In genomic region chr14:98915625-98916024, GRCh38 we compare ENCODE assay signal across 24 cellular contexts.
DNase-seq lines count a peak whose midpoint lies in the region; ATAC-seq, FAIRE-seq and TF ChIP-seq lines count a peak whose summit lies in the region.
"Had no signal": no experiment of that assay in that cellular context is flagged by ENCODE, and none has a peak within 500 bp of the region (broad histone marks: within the 10 kb centered on the region; RNA-seq: fewer than 3 reads in every experiment).

No MANE protein-coding gene starts in this region.

- BruUV-seq in HepG2 (replicated peaks; lab: Mats Ljungman, UMichigan): no TSS peak

- no peak overlapping the region for H3K27ac ChIP-seq in HepG2 (ENCODE audit: extremely low read length, insufficient read depth, low read length)
- no peak overlapping the region for H3K27ac ChIP-seq in right lobe of liver
- no peak overlapping the region for H3K27ac ChIP-seq in liver (ENCODE audit: low read depth in 1 of 2, low read length in 2 of 2)
- no peak overlapping the region for H3K27ac ChIP-seq in pancreas
- H3K27ac ChIP-seq: BLaER1 treated with 17β-estradiol and CSF1 and Interleukin-3, amounts not matched to agents 10 nM and 100 nM had no signal

- CTCF ChIA-PET in HepG2 (lab: Yijun Ruan, JAX; ENCODE audit: low intra/inter-chr PET ratio, low total read pairs): no interaction called here

- no peak for ATAC-seq in HepG2
- ATAC-seq in right lobe of liver: no peak
- peak in 3 of 4 donors; percentile 34 to 51 (median 48) for ATAC-seq in pancreas
- ATAC-seq in HG03108 (IDR thresholded peaks at IDR 0.05; ENCODE audit: unreplicated experiment): no peak
- ATAC-seq in GM19397 (IDR thresholded peaks at IDR 0.05; ENCODE audit: unreplicated experiment): no peak
- ATAC-seq: GM23338 had no signal

- TF ChIP-seq RAD21 in HepG2 (CRISPR knock-in tag; IDR thresholded peaks at IDR 0.05) (no peak), liver (IDR thresholded peaks at IDR 0.05) (no peak)

- H3K4me3 ChIP-seq in HepG2 (replicated peaks in 1 of 3; ENCODE audit: insufficient read depth in 1 of 3, low read depth in 2 of 3, low read length in 3 of 3): no peak overlapping the region
- no peak overlapping the region for H3K4me3 ChIP-seq in right lobe of liver
- H3K4me3 ChIP-seq in liver (ENCODE audit: low read depth in 1 of 3, low read length in 3 of 3): no peak overlapping the region
- no peak overlapping the region for H3K4me3 ChIP-seq in pancreas
- H3K4me3 ChIP-seq: A549; BLaER1 treated with 17β-estradiol and CSF1 and Interleukin-3, amounts not matched to agents 10 nM and 100 nM; GM23338; HAP-1 had no signal

- H3K27me3 ChIP-seq in HepG2 (ENCODE audit: control insufficient read depth in 1 of 2, insufficient read depth in 2 of 2, low read length in 2 of 2) (no peaks in the 10 kb centered on the region), right lobe of liver (no peaks in the 10 kb centered on the region), liver (ENCODE audit: control insufficient read depth in 4 of 4, insufficient read depth in 4 of 4, low read length in 3 of 4) (peaks cover 0 to 4% (median 0%) of the 10 kb centered on the region in 4 donors), pancreas (no peaks in the 10 kb centered on the region)
- H3K27me3 ChIP-seq: BE2C; BLaER1 treated with 17β-estradiol and CSF1 and Interleukin-3, amounts not matched to agents 10 nM and 100 nM had no signal

- TF ChIP-seq CTCF in HepG2 (CRISPR knock-in tag; IDR thresholded peaks at IDR 0.05) (no peak), right lobe of liver (IDR thresholded peaks at IDR 0.05) (no peak), liver (IDR thresholded peaks at IDR 0.05; ENCODE audit: low read depth, low read length, missing input control) (no peak), pancreas (IDR thresholded peaks at IDR 0.05) (no peak)

- intact Hi-C loops in HepG2 (cut with micrococcal nuclease; ENCODE audit: unreplicated experiment): no loop called here
- intact Hi-C loops in right lobe of liver (cut with DNase I): no loop called here
- intact Hi-C loops in pancreas (cut with DNase I): no loop called here

- H3K4me1 ChIP-seq in HepG2 (ENCODE audit: insufficient read depth, low read length) (no peaks in the 10 kb centered on the region), right lobe of liver (no peaks in the 10 kb centered on the region), liver (ENCODE audit: control insufficient read depth in 4 of 4, insufficient read depth in 4 of 4, low read length in 3 of 4) (no peaks in the 10 kb centered on the region), pancreas (no peaks in the 10 kb centered on the region)
- H3K4me1 ChIP-seq: A549, BE2C, HAP-1 had no signal

- H3K4me2 ChIP-seq in HepG2 (ENCODE audit: low read depth, low read length): no peak overlapping the region
- H3K4me2 ChIP-seq: A549, GM23338 had no signal

- H2AFZ ChIP-seq in HepG2 (ENCODE audit: low read length): no peak overlapping the region
- H2AFZ ChIP-seq: GM23338 had no signal

- no peaks in the 10 kb centered on the region for H3K36me3 ChIP-seq in HepG2 (replicated peaks in 1 of 2; ENCODE audit: control insufficient read depth in 1 of 2, insufficient read depth in 2 of 2, low read length in 2 of 2)
- H3K36me3 ChIP-seq in right lobe of liver: no peaks in the 10 kb centered on the region
- H3K36me3 ChIP-seq in liver (ENCODE audit: control insufficient read depth in 4 of 4, insufficient read depth in 3 of 4, low read depth in 1 of 4, low read length in 3 of 4): no peaks in the 10 kb centered on the region
- H3K36me3 ChIP-seq in pancreas: no peaks in the 10 kb centered on the region
- H3K36me3 ChIP-seq: BE2C; BLaER1 treated with 17β-estradiol and CSF1 and Interleukin-3, amounts not matched to agents 10 nM and 100 nM; HAP-1 had no signal

- 8% methylated on average over 2 of the region's 3 CpGs for WGBS in HepG2 (ENCODE audit: low lambda C conversion rate)
- 20% methylated on average over 2 of the region's 3 CpGs for WGBS in right lobe of liver (ENCODE audit: insufficient coverage, low coverage, low lambda C conversion rate, missing lambda C conversion rate)
- 44% methylated on average over 3 of the region's 3 CpGs for WGBS in liver
- WGBS in pancreas, 2 donors: 36 to 39% methylated on average over 3 of the region's 3 CpGs

- H4K20me1 ChIP-seq in HepG2 (ENCODE audit: insufficient read depth, low read length): no peaks in the 10 kb centered on the region

- FAIRE-seq in HepG2 (lab: Jason Lieb, UNC) (no peak), pancreas (lab: Jason Lieb, UNC) (no peak)
- FAIRE-seq: A549, GM12892, H54 had no signal

- no peaks in the 10 kb centered on the region for H3K79me2 ChIP-seq in HepG2 (ENCODE audit: insufficient read depth, low read length)

- in situ Hi-C loops in HepG2 (cut with HindIII; ENCODE audit: extremely low pct_ligation_motif_present, low pct_unique_long_range_greater_than_20kb): no loop called here

- H3K9me3 ChIP-seq in HepG2 (ENCODE audit: low read length): no peaks in the 10 kb centered on the region
- no peaks in the 10 kb centered on the region for H3K9me3 ChIP-seq in right lobe of liver
- H3K9me3 ChIP-seq in liver (ENCODE audit: control insufficient read depth in 4 of 4, low read length in 3 of 4): no peaks in the 10 kb centered on the region
- no peaks in the 10 kb centered on the region for H3K9me3 ChIP-seq in pancreas
- H3K9me3 ChIP-seq: A549, BE2C, HAP-1 had no signal

- H3K9ac ChIP-seq in HepG2 (ENCODE audit: insufficient read depth, low read depth, low read length): no peak overlapping the region
- H3K9ac ChIP-seq in liver (ENCODE audit: low read depth in 1 of 2, low read length in 2 of 2): no peak overlapping the region
- H3K9ac ChIP-seq: BLaER1 treated with 17β-estradiol and CSF1 and Interleukin-3, amounts not matched to agents 10 nM and 100 nM had no signal

- TF ChIP-seq EP300 in HepG2 (IDR thresholded peaks at IDR 0.05; ENCODE audit: low read depth in 2 of 2, low read length in 2 of 2): no peak
- no peak for TF ChIP-seq EP300 in HepG2 (CRISPR knock-in tag; IDR thresholded peaks at IDR 0.05; ENCODE audit: borderline replicate concordance)

- DNase-seq in HepG2 (ENCODE audit: low spot score): no peak
- no peak for DNase-seq in right lobe of liver
- DNase-seq in pancreas: no peak
- DNase-seq in NCI-H187 (lab: John Stamatoyannopoulos, UW): no peak
- DNase-seq: 8988T; ACHN; AML-193; BE2C; Calu3; CD4-positive, alpha-beta memory T cell; COR-L47; DMS53; DMS79 treated with DMSO at 0.1 percent for 48 hours; GF-D8; HFFc6 had no signal

- POLR2A ChIA-PET in HepG2 (lab: Yijun Ruan, JAX): no interaction called here

- no peak for TF ChIP-seq POLR2A in HepG2 (IDR thresholded peaks at IDR 0.05; ENCODE audit: insufficient read depth in 1 of 2, low read depth in 2 of 2, low read length in 2 of 2)
- no peak for TF ChIP-seq POLR2A in right lobe of liver (IDR thresholded peaks at IDR 0.05)

TF ChIP-seq in HepG2, 621 proteins besides CTCF, POLR2A, EP300 and RAD21:
- TF ChIP-seq MNT (IDR thresholded peaks at IDR 0.05): 0 out of 2 replicates have a peak, but pooled peaks have one; percentile 7
- no peak for TF ChIP-seq ZNF737 (CRISPR knock-in tag; IDR thresholded peaks at IDR 0.05; ENCODE audit: borderline replicate concordance)
- TF ChIP-seq HMG20B (CRISPR knock-in tag; conservative IDR thresholded peaks at IDR 0.05): no peak
- TF ChIP-seq KAT7 (CRISPR knock-in tag; IDR thresholded peaks at IDR 0.05; ENCODE audit: borderline replicate concordance): no peak
- no peak for TF ChIP-seq BRD4 (CRISPR knock-in tag; IDR thresholded peaks at IDR 0.05)
- no peak for TF ChIP-seq ZNF747 (CRISPR knock-in tag; IDR thresholded peaks at IDR 0.05; ENCODE audit: borderline replicate concordance)

TF ChIP-seq in liver, 16 proteins besides CTCF, POLR2A, EP300 and RAD21:
- no peak for TF ChIP-seq REST (IDR thresholded peaks at IDR 0.05)
- TF ChIP-seq NR2F2 (IDR thresholded peaks at IDR 0.05): peak; percentile 44
- TF ChIP-seq MAX (IDR thresholded peaks at IDR 0.05): no peak
- TF ChIP-seq YY1 (IDR thresholded peaks at IDR 0.05): no peak

Comparison
In these comparisons a context has a peak if more than half of its experiments do, and no peak if none do; other contexts are left out.
1. ATAC-seq: peak in pancreas (3 of 4); none in HepG2 (single experiment), right lobe of liver (0 of 4), HG03108 (single experiment) and GM19397 (single experiment).